In the genomic region with DNA sequence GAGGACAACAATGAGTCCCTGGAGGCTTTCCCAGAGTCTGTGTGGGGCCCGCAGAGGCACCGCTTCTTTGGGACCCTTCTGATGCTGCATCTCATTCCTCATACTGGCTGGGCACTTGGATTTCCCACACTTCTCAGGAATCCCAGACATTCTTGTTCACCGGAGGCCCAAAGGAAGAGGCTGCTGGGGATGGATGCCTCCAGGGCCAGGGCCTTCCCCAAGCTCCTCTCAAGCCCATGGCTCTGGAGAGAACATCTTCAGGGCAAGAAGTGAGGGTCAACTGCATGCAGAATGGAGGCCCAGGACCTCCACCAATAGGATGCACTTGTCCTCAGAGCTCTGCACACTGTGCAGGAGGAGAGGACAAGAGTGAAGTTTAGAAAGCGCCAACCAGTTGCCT, we compare ENCODE assay signal across 17 cellular contexts. TPM values are rescaled to one million over a fixed set of nuclear protein-coding genes. Genes with fewer than 3 reads are reported as not detected.
DNase-seq lines count a peak whose midpoint lies in the region; ATAC-seq and TF ChIP-seq lines count a peak whose summit lies in the region.
"Had no signal": no experiment of that assay in that cellular context is flagged by ENCODE, and none has a peak within 500 bp of the region (broad histone marks: within the 10 kb centered on the region; RNA-seq: fewer than 3 reads in every experiment).

No MANE protein-coding gene starts in this region.

- H3K4me1 Mint-ChIP-seq in mesothelial cell of epicardium, result peaks cover 41% of the 10 kb centered on the region

- peaks cover 0 to 43% (median 3%) of the 10 kb centered on the region in 4 donors for H3K4me1 ChIP-seq in Peyer's patch

- no peaks in the 10 kb centered on the region for H3K36me3 Mint-ChIP-seq in mesothelial cell of epicardium
- H3K36me3 Mint-ChIP-seq: CD14-positive monocyte had no signal

- H3K36me3 ChIP-seq in Peyer's patch, result no peaks in the 10 kb centered on the region

- ATAC-seq in HG02884 (IDR thresholded peaks at IDR 0.05; ENCODE audit: unreplicated experiment), result no peak
- no peak for ATAC-seq in HG02970 (IDR thresholded peaks at IDR 0.05; ENCODE audit: low FRiP score, unreplicated experiment)
- ATAC-seq in GM21786 (IDR thresholded peaks at IDR 0.05; ENCODE audit: unreplicated experiment), result no peak

- TF ChIP-seq POLR2A in Peyer's patch (IDR thresholded peaks at IDR 0.05), result no peak

- H3K4me3 Mint-ChIP-seq in mesothelial cell of epicardium, result no peak overlapping the region
- H3K4me3 Mint-ChIP-seq: activated CD4-positive, alpha-beta T cell treated with anti-CD3 and anti-CD28 coated beads, Interleukin-2, amount 10 ng/mL, durations not matched to agents 7 days and 5 days; CD14-positive monocyte; T-helper 2 cell treated with Interferon-gamma antibody and Interleukin-4, amounts not matched to agents 5 μg/mL and 100 μg/mL, for 36 hours had no signal

- DNase-seq in Peyer's patch (no peak), coronary artery (ENCODE audit: low spot score) (peak; percentile 68), mesothelial cell of epicardium (ENCODE audit: low spot score in 2 of 2, unreplicated experiment in 2 of 2) (no peak), putamen (ENCODE audit: low spot score) (no peak)
- DNase-seq: activated CD4-positive, alpha-beta T cell treated with anti-CD3 and anti-CD28 coated beads, Interleukin-2, amount 10 ng/mL, durations not matched to agents 7 days and 5 days; central memory CD4-positive, alpha-beta T cell; NCI-H1694 treated with DMSO at 0.1 percent for 48 hours; NCI-H526 treated with DMSO at 0.1 percent for 48 hours; stimulated activated CD4-positive, alpha-beta T cell treated with anti-CD3 and anti-CD28 coated beads, Interleukin-2, amount 100 ng/mL, for 48 hours had no signal

- H3K9me3 ChIP-seq in Peyer's patch, result no peaks in the 10 kb centered on the region

- TF ChIP-seq CTCF in Peyer's patch (IDR thresholded peaks at IDR 0.05) (no peak), coronary artery (IDR thresholded peaks at IDR 0.05) (no peak), mesothelial cell of epicardium (IDR thresholded peaks at IDR 0.05; ENCODE audit: unreplicated experiment) (no peak)

- H3K4me3 ChIP-seq in Peyer's patch (no peak overlapping the region), coronary artery (no peak overlapping the region)

- no peaks in the 10 kb centered on the region for H3K27me3 Mint-ChIP-seq in mesothelial cell of epicardium (ENCODE audit: low read depth)
- H3K27me3 Mint-ChIP-seq: activated CD4-positive, alpha-beta T cell treated with anti-CD3 and anti-CD28 coated beads, Interleukin-2, amount 10 ng/mL, durations not matched to agents 7 days and 5 days had no signal

- H3K27ac Mint-ChIP-seq in mesothelial cell of epicardium, result peak overlapping the region; percentile 68
- H3K27ac Mint-ChIP-seq: activated CD4-positive, alpha-beta T cell treated with anti-CD3 and anti-CD28 coated beads, Interleukin-2, amount 10 ng/mL, durations not matched to agents 7 days and 5 days; activated T-helper 2 cell treated with anti-CD3 and anti-CD28 coated beads, Interferon-gamma antibody, Interleukin-2, Interleukin-4, amounts not matched to agents 10 μg/mL and 5 μg/mL and 100 μg/mL, durations not matched to agents 14 hours and 24 hours and 36 hours; CD14-positive monocyte; T-helper 2 cell treated with Interferon-gamma antibody and Interleukin-4, amounts not matched to agents 5 μg/mL and 100 μg/mL, for 36 hours had no signal

- H3K27ac ChIP-seq in Peyer's patch (peak overlapping the region; percentile 12 to 60 (median 30)), coronary artery (peak overlapping the region; percentile 75 to 97), temporal lobe (ENCODE audit: low read depth, low read length) (peak overlapping the region; percentile 83)
- H3K27ac ChIP-seq: epithelial cell of prostate had no signal

- no peaks in the 10 kb centered on the region for H3K9me3 Mint-ChIP-seq in mesothelial cell of epicardium
- H3K9me3 Mint-ChIP-seq: activated CD4-positive, alpha-beta T cell treated with anti-CD3 and anti-CD28 coated beads, Interleukin-2, amount 10 ng/mL, durations not matched to agents 7 days and 5 days; activated T-helper 2 cell treated with anti-CD3 and anti-CD28 coated beads, Interferon-gamma antibody, Interleukin-2, Interleukin-4, amounts not matched to agents 10 μg/mL and 5 μg/mL and 100 μg/mL, durations not matched to agents 14 hours and 24 hours and 36 hours; T-helper 2 cell treated with Interferon-gamma antibody and Interleukin-4, amounts not matched to agents 5 μg/mL and 100 μg/mL, for 36 hours had no signal

- no peaks in the 10 kb centered on the region for H3K27me3 ChIP-seq in Peyer's patch

RNA-seq across cellular contexts. Expression of gene DKK3, which starts 34.6 kb away (rescaled TPM):
- total RNA-seq in Peyer's patch (10 to 100 TPM; 19.8 to 52.0 (median 26.7) TPM), mesothelial cell of epicardium (29.5 to 30.0 TPM (median 29.7 TPM) in 3 replicates), temporal lobe (197 TPM)
- total RNA-seq: activated CD4-positive, alpha-beta T cell treated with anti-CD3 and anti-CD28 coated beads, Interleukin-2, amount 10 ng/mL, durations not matched to agents 7 days and 5 days; activated T-helper 2 cell treated with anti-CD3 and anti-CD28 coated beads, Interferon-gamma antibody, Interleukin-2, Interleukin-4, amounts not matched to agents 10 μg/mL and 5 μg/mL and 100 μg/mL, durations not matched to agents 14 hours and 24 hours and 36 hours had no signal

Comparison
In these comparisons a context has a peak if more than half of its experiments do, and no peak if none do; other contexts are left out.
1. H3K27ac ChIP-seq: peak in every context shown above with its lines; median percentile 86 in coronary artery; 83 in temporal lobe; 30 in Peyer's patch.